ENCODE assay signal across 20 cellular contexts in genomic region chr17:56292628-56293027, GRCh38.
A peak's percentile ranks its signal among the peaks of the same experiment; 100 is the strongest.
DNase-seq lines count a peak whose midpoint lies in the region; ATAC-seq, FAIRE-seq and TF ChIP-seq lines count a peak whose summit lies in the region.
"Had no signal": no experiment of that assay in that cellular context is flagged by ENCODE, and none has a peak within 500 bp of the region (broad histone marks: within the 10 kb centered on the region; RNA-seq: fewer than 3 reads in every experiment).

No MANE protein-coding gene starts in this region.

- H3K4me3 ChIP-seq in MG63 (no peak overlapping the region), bronchial epithelial cell (ENCODE audit: low read depth, low read length) (no peak overlapping the region)
- H3K4me3 ChIP-seq: psoas muscle, transverse colon had no signal

- ATAC-seq in stimulated activated naive CD8-positive, alpha-beta T cell treated with anti-CD3 and anti-CD28 coated beads, Interleukin-15, Interleukin-2, amounts not matched to agents 100 U/mL and 50 U/mL, for 24 hours = peak; percentile 63
- no peak for ATAC-seq in HG02885 (IDR thresholded peaks at IDR 0.05; ENCODE audit: poor library complexity, unreplicated experiment)

- FAIRE-seq in bronchial epithelial cell (lab: Jason Lieb, UNC) = no peak
- FAIRE-seq: kidney, small intestine had no signal

- no peak for TF ChIP-seq CTCF in bronchial epithelial cell (IDR thresholded peaks at IDR 0.05; ENCODE audit: insufficient read depth, low read length, severe bottlenecking)

- DNase-seq in stimulated activated CD4-positive, alpha-beta T cell treated with anti-CD3 and anti-CD28 coated beads, Interleukin-15, amount 100 ng/mL, for 24 hours = peak; percentile 4
- DNase-seq in stimulated activated CD4-positive, alpha-beta T cell treated with anti-CD3 and anti-CD28 coated beads, Interleukin-2, amount 100 ng/mL, for 48 hours = no peak
- DNase-seq in MG63 (peak; percentile 12), bronchial epithelial cell (ENCODE audit: low read depth) (peak; percentile 20), putamen (ENCODE audit: low spot score) (no peak), NAMALWA (ENCODE audit: low spot score) (no peak)
- no peak for DNase-seq in stimulated activated naive CD8-positive, alpha-beta T cell treated with anti-CD3 and anti-CD28 coated beads, Interleukin-15, Interleukin-2, amounts not matched to agents 100 U/mL and 50 U/mL, for 24 hours
- DNase-seq: activated naive CD4-positive, alpha-beta T cell; CD4-positive, alpha-beta T cell; DMS 273 treated with DMSO at 0.1 percent for 48 hours; GF-D8; H9; kidney; NCI-H187 treated with DMSO at 0.1 percent for 48 hours; NCI-H69; psoas muscle; small intestine; stimulated activated CD4-positive, alpha-beta T cell treated with anti-CD3 and anti-CD28 coated beads, Interleukin-4, amount 100 ng/mL, for 1 hour; transverse colon had no signal

- no peaks in the 10 kb centered on the region for H3K9me3 ChIP-seq in MG63
- H3K9me3 ChIP-seq: psoas muscle, transverse colon had no signal

- no peaks in the 10 kb centered on the region for H3K27me3 ChIP-seq in MG63
- H3K27me3 ChIP-seq in bronchial epithelial cell (ENCODE audit: control insufficient read depth, insufficient read depth, low read length) = no peaks in the 10 kb centered on the region
- H3K27me3 ChIP-seq: transverse colon had no signal

- H3K36me3 ChIP-seq in MG63 (no peaks in the 10 kb centered on the region), bronchial epithelial cell (ENCODE audit: control insufficient read depth, insufficient read depth, low read length) (no peaks in the 10 kb centered on the region)
- H3K36me3 ChIP-seq: transverse colon had no signal

Comparison
In these comparisons a context has a peak if more than half of its experiments do, and no peak if none do; other contexts are left out.
1. DNase-seq: peak in stimulated activated CD4-positive, alpha-beta T cell treated with anti-CD3 and anti-CD28 coated beads, Interleukin-15, amount 100 ng/mL, for 24 hours (single experiment), MG63 (single experiment) and bronchial epithelial cell (single experiment); none in stimulated activated CD4-positive, alpha-beta T cell treated with anti-CD3 and anti-CD28 coated beads, Interleukin-2, amount 100 ng/mL, for 48 hours (0 of 2), stimulated activated naive CD8-positive, alpha-beta T cell treated with anti-CD3 and anti-CD28 coated beads, Interleukin-15, Interleukin-2, amounts not matched to agents 100 U/mL and 50 U/mL, for 24 hours (single experiment), putamen (single experiment) and NAMALWA (single experiment).